In genomic region chr7:3092468-3092867, GRCh38 we compare ENCODE assay signal across 8 cellular contexts. TPM values are rescaled to one million over a fixed set of nuclear protein-coding genes. Genes with fewer than 3 reads are reported as not detected.
DNase-seq lines count a peak whose midpoint lies in the region; ATAC-seq lines count a peak whose summit lies in the region.

No MANE protein-coding gene starts in this region.

- ATAC-seq in GM19324 (IDR thresholded peaks at IDR 0.05; ENCODE audit: low FRiP score, unreplicated experiment): peak; percentile 75
- ATAC-seq in HG03378 (IDR thresholded peaks at IDR 0.05; ENCODE audit: unreplicated experiment): peak; percentile 74
- ATAC-seq in stimulated activated naive CD8-positive, alpha-beta T cell treated with anti-CD3 and anti-CD28 coated beads, Interleukin-15, Interleukin-2, amounts not matched to agents 100 U/mL and 50 U/mL, for 24 hours: peak; percentile 81

- peak; percentile 85 for DNase-seq in activated CD8-positive, alpha-beta memory T cell treated with anti-CD3 and anti-CD28 coated beads for 24 hours
- peak; percentile 16 for DNase-seq in iris pigment epithelial cell (ENCODE audit: low read depth)
- peak; percentile 79 for DNase-seq in stimulated activated naive CD8-positive, alpha-beta T cell treated with anti-CD3 and anti-CD28 coated beads, Interleukin-15, Interleukin-2, amounts not matched to agents 100 U/mL and 50 U/mL, for 24 hours
- DNase-seq in NCI-H526 (lab: John Stamatoyannopoulos, UW): no peak
- DNase-seq in SIG-M5 (lab: John Stamatoyannopoulos, UW): no peak
- DNase-seq in SK-N-DZ (ENCODE audit: low spot score): no peak

RNA-seq across cellular contexts. Expression of gene CARD11, which starts 48.8 kb away (rescaled TPM):
- polyA plus RNA-seq in SK-N-DZ (2014; cell fraction: cytosol; rRNA removed): 0.05 TPM in 1 of 2 replicates, not detected in the other
- polyA plus RNA-seq in SK-N-DZ (2014; cell fraction: nucleus; rRNA removed): not detected in 2 replicates

Comparison
In these comparisons a context has a peak if more than half of its experiments do, and no peak if none do; other contexts are left out.
1. DNase-seq: peak in activated CD8-positive, alpha-beta memory T cell treated with anti-CD3 and anti-CD28 coated beads for 24 hours (single experiment), iris pigment epithelial cell (single experiment) and stimulated activated naive CD8-positive, alpha-beta T cell treated with anti-CD3 and anti-CD28 coated beads, Interleukin-15, Interleukin-2, amounts not matched to agents 100 U/mL and 50 U/mL, for 24 hours (single experiment); none in NCI-H526 (0 of 2), SIG-M5 (single experiment) and SK-N-DZ (single experiment).
2. Peak in every context shown above with its lines, with median percentiles within 50 percentile points of each other: ATAC-seq.